Comparison of ENCODE assay signal across 18 cellular contexts in the genomic region with DNA sequence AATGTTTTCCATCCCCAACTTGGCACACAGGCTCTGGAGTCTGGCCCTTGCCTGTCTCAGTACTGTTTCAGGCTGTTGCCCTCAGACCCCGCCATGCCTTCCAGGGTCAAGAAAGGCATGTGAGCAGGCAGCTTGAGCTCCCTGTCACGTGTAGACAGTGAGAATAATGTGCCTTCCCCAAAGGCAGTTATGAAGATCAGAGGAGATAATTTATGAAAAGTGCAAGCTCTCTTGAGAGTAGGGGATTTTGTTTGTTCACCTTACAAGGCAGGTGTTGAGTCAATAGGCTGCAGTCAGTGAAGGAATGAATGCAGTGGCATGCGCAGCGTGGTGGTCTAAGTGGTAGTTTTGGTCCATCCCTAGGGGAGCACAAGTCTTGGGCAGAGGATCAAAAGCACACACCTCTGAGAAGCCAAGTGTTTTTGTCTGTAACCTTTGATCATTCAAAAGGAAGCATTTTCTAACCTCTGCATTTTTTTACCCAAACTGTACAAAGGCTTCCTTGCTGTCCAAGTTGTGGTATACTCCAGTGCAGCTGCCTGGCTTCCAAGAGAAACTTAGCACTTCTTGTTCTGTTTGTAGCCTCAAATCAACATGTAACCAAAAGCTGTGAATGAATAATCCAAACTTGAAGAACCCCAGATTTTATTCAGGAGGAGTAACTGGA. TPM values are rescaled to one million over a fixed set of nuclear protein-coding genes. Genes with fewer than 3 reads are reported as not detected.
DNase-seq lines count a peak whose midpoint lies in the region; ATAC-seq and TF ChIP-seq lines count a peak whose summit lies in the region.
"Had no signal": no experiment of that assay in that cellular context is flagged by ENCODE, and none has a peak within 500 bp of the region (broad histone marks: within the 10 kb centered on the region; RNA-seq: fewer than 3 reads in every experiment).

No MANE protein-coding gene starts in this region.

- H3K4me1 Mint-ChIP-seq in activated naive CD8-positive, alpha-beta T cell (ENCODE audit: low read depth), result peaks cover 58% of the 10 kb centered on the region
- peaks cover 27% of the 10 kb centered on the region for H3K4me1 Mint-ChIP-seq in activated naive CD8-positive, alpha-beta T cell treated with anti-CD3 and anti-CD28 coated beads for 36 hours
- H3K4me1 Mint-ChIP-seq in stimulated activated naive B cell treated with anti-CD40 and anti-IgM and Interleukin-4, amounts not matched to agents 10 μg/mL and 1 μg/mL and 100 μg/mL, for 72 hours, result peaks cover 13 to 28% of the 10 kb centered on the region in 2 donors

- peak overlapping the region; percentile 47 for H3K27ac Mint-ChIP-seq in activated naive CD8-positive, alpha-beta T cell
- no peak overlapping the region for H3K27ac Mint-ChIP-seq in activated naive CD8-positive, alpha-beta T cell treated with anti-CD3 and anti-CD28 coated beads for 36 hours
- peak overlapping the region; percentile 72 for H3K27ac Mint-ChIP-seq in stimulated activated naive B cell treated with anti-CD40 and anti-IgM and Interleukin-4, amounts not matched to agents 10 μg/mL and 1 μg/mL and 100 μg/mL, for 72 hours
- H3K27ac Mint-ChIP-seq: progenitor cell of endocrine pancreas had no signal

- no peak overlapping the region for H3K4me3 ChIP-seq in mucosa of descending colon

- no peak for TF ChIP-seq POLR2A in GM18505 (IDR thresholded peaks at IDR 0.05; ENCODE audit: borderline replicate concordance, extremely low read depth, insufficient read depth, insufficient read length)

- ATAC-seq in GM21529 (IDR thresholded peaks at IDR 0.05; ENCODE audit: unreplicated experiment) (peak; percentile 42), HG03342 (IDR thresholded peaks at IDR 0.05; ENCODE audit: unreplicated experiment) (no peak), GM18505 (IDR thresholded peaks at IDR 0.05; ENCODE audit: unreplicated experiment) (no peak), mucosa of descending colon (no peak)
- peak; percentile 50 to 67 for ATAC-seq in stimulated activated naive B cell treated with anti-CD40 and anti-IgM and Interleukin-4, amounts not matched to agents 10 μg/mL and 1 μg/mL and 100 μg/mL, for 72 hours (replicated peaks)
- ATAC-seq: foreskin keratinocyte had no signal

- no peak for TF ChIP-seq CTCF in mucosa of descending colon (IDR thresholded peaks at IDR 0.05)

- no peak overlapping the region for H3K4me3 Mint-ChIP-seq in activated naive CD8-positive, alpha-beta T cell
- no peak overlapping the region for H3K4me3 Mint-ChIP-seq in activated naive CD8-positive, alpha-beta T cell treated with anti-CD3 and anti-CD28 coated beads for 36 hours
- no peak overlapping the region for H3K4me3 Mint-ChIP-seq in stimulated activated naive B cell treated with anti-CD40 and anti-IgM and Interleukin-4, amounts not matched to agents 10 μg/mL and 1 μg/mL and 100 μg/mL, for 72 hours
- H3K4me3 Mint-ChIP-seq: naive B cell had no signal

- H3K36me3 ChIP-seq in KOPT-K1 (ENCODE audit: insufficient read depth, low read length) (peaks cover 24% of the 10 kb centered on the region), mucosa of descending colon (ENCODE audit: low read depth) (no peaks in the 10 kb centered on the region)

- H3K27me3 Mint-ChIP-seq in activated naive CD8-positive, alpha-beta T cell, result no peaks in the 10 kb centered on the region
- H3K27me3 Mint-ChIP-seq in activated naive CD8-positive, alpha-beta T cell treated with anti-CD3 and anti-CD28 coated beads for 36 hours, result no peaks in the 10 kb centered on the region
- no peaks in the 10 kb centered on the region for H3K27me3 Mint-ChIP-seq in stimulated activated naive B cell treated with anti-CD40 and anti-IgM and Interleukin-4, amounts not matched to agents 10 μg/mL and 1 μg/mL and 100 μg/mL, for 72 hours
- H3K27me3 Mint-ChIP-seq: naive B cell, progenitor cell of endocrine pancreas had no signal

- peak overlapping the region; percentile 65 for H3K27ac ChIP-seq in KOPT-K1 (ENCODE audit: low read depth, low read length, poor library complexity, severe bottlenecking)
- H3K27ac ChIP-seq: foreskin keratinocyte had no signal

- H3K36me3 Mint-ChIP-seq in activated naive CD8-positive, alpha-beta T cell, result peaks cover 29% of the 10 kb centered on the region
- peaks cover 37% of the 10 kb centered on the region for H3K36me3 Mint-ChIP-seq in activated naive CD8-positive, alpha-beta T cell treated with anti-CD3 and anti-CD28 coated beads for 36 hours
- peaks cover 24 to 26% of the 10 kb centered on the region in 2 donors for H3K36me3 Mint-ChIP-seq in stimulated activated naive B cell treated with anti-CD40 and anti-IgM and Interleukin-4, amounts not matched to agents 10 μg/mL and 1 μg/mL and 100 μg/mL, for 72 hours

- DNase-seq in activated naive CD8-positive, alpha-beta T cell treated with anti-CD3 and anti-CD28 coated beads for 36 hours, result no peak
- DNase-seq in stimulated activated naive B cell treated with anti-CD40 and anti-IgM and Interleukin-4, amounts not matched to agents 10 μg/mL and 1 μg/mL and 100 μg/mL, for 72 hours, result no peak
- DNase-seq in mucosa of descending colon, result no peak
- DNase-seq: activated CD4-positive, CD25-positive, alpha-beta regulatory T cell; activated CD8-positive, alpha-beta memory T cell treated with anti-CD3 and anti-CD28 coated beads, Interleukin-2, amount 50 U/mL, for 48 hours; amygdala; Calu3; foreskin keratinocyte; GF-D8; naive B cell; NCI-H774; substantia nigra had no signal

- H3K9me3 Mint-ChIP-seq in activated naive CD8-positive, alpha-beta T cell (ENCODE audit: low read depth), result peaks cover 4% of the 10 kb centered on the region
- H3K9me3 Mint-ChIP-seq in activated naive CD8-positive, alpha-beta T cell treated with anti-CD3 and anti-CD28 coated beads for 36 hours, result peaks cover 3% of the 10 kb centered on the region
- no peaks in the 10 kb centered on the region for H3K9me3 Mint-ChIP-seq in stimulated activated naive B cell treated with anti-CD40 and anti-IgM and Interleukin-4, amounts not matched to agents 10 μg/mL and 1 μg/mL and 100 μg/mL, for 72 hours
- H3K9me3 Mint-ChIP-seq: naive B cell had no signal

- intact Hi-C loops in mucosa of descending colon (cut with DNase I, micrococcal nuclease), result no loop called here

- H3K9me3 ChIP-seq in KOPT-K1 (ENCODE audit: insufficient read depth, low read length, poor library complexity, severe bottlenecking) (no peaks in the 10 kb centered on the region), mucosa of descending colon (no peaks in the 10 kb centered on the region)

- H3K4me1 ChIP-seq in mucosa of descending colon (ENCODE audit: low read depth), result no peaks in the 10 kb centered on the region
- H3K4me1 ChIP-seq: foreskin keratinocyte had no signal

RNA-seq across cellular contexts. Expression of a gene that starts 14.4 kb away (rescaled TPM):
- 10 to 100 TPM; 49.6 to 51.2 TPM for total RNA-seq in activated naive CD8-positive, alpha-beta T cell treated with anti-CD3 and anti-CD28 coated beads for 36 hours
- 100 to 1,000 TPM in 2 of 3 donors, 10 to 100 TPM in 1; 76.7 to 151 (median 103) TPM for total RNA-seq in mucosa of descending colon

Comparison
In these comparisons a context has a peak if more than half of its experiments do, and no peak if none do; other contexts are left out.
1. ATAC-seq: peak in GM21529 (single experiment) and stimulated activated naive B cell treated with anti-CD40 and anti-IgM and Interleukin-4, amounts not matched to agents 10 μg/mL and 1 μg/mL and 100 μg/mL, for 72 hours (2 of 2); none in HG03342 (single experiment), GM18505 (single experiment) and mucosa of descending colon (single experiment).